In genomic region chr3:44198265-44198956, GRCh38 we compare ENCODE assay signal across 9 cellular contexts. TPM values are rescaled to one million over a fixed set of nuclear protein-coding genes. Genes with fewer than 3 reads are reported as not detected.
A peak's percentile ranks its signal among the peaks of the same experiment; 100 is the strongest.
DNase-seq lines count a peak whose midpoint lies in the region; TF ChIP-seq lines count a peak whose summit lies in the region.
"Had no signal": no experiment of that assay in that cellular context is flagged by ENCODE, and none has a peak within 500 bp of the region (broad histone marks: within the 10 kb centered on the region; RNA-seq: fewer than 3 reads in every experiment).

No MANE protein-coding gene starts in this region.

- WGBS in testis, 2 donors: 11% methylated on average over 10 of the region's 10 CpGs

- TF ChIP-seq CTCF in foreskin fibroblast (IDR thresholded peaks at IDR 0.05; ENCODE audit: low read depth, low read length) (peak; percentile 81), testis (IDR thresholded peaks at IDR 0.05) (peak; percentile 23 to 73 (median 59))

- TF ChIP-seq POLR2A in testis (IDR thresholded peaks at IDR 0.05): no peak

- H3K27ac ChIP-seq in testis: no peak overlapping the region
- H3K27ac ChIP-seq: BLaER1 treated with 17β-estradiol and CSF1 and Interleukin-3, amounts not matched to agents 10 nM and 100 nM had no signal

- peak; percentile 35 for DNase-seq in DMS79 treated with DMSO at 0.1 percent for 48 hours (lab: John Stamatoyannopoulos, UW)
- no peak for DNase-seq in DMS79 (lab: John Stamatoyannopoulos, UW)
- peak; percentile 71 for DNase-seq in HT1080 (ENCODE audit: low read depth)
- DNase-seq in RKO (ENCODE audit: low spot score): peak; percentile 74
- peak; percentile 17 to 46 for DNase-seq in activated T-helper 1 cell treated with anti-CD3 and anti-CD28 coated beads, Interleukin-2, amount 50 U/mL, for 16 hours (ENCODE audit: low read depth in 1 of 2, low spot score in 1 of 2)
- DNase-seq in foreskin fibroblast: peak; percentile 56 to 86
- DNase-seq in occipital lobe (lab: John Stamatoyannopoulos, UW): peak; percentile 69
- peak; percentile 83 for DNase-seq in testis

- no peak overlapping the region for H3K4me3 ChIP-seq in foreskin fibroblast (ENCODE audit: low read depth in 1 of 2, low read length in 2 of 2)
- H3K4me3 ChIP-seq in testis: no peak overlapping the region
- H3K4me3 ChIP-seq: BLaER1 treated with 17β-estradiol and CSF1 and Interleukin-3, amounts not matched to agents 10 nM and 100 nM had no signal

- H3K4me1 ChIP-seq in testis: no peaks in the 10 kb centered on the region
- H3K4me1 ChIP-seq: BLaER1 treated with 17β-estradiol and CSF1 and Interleukin-3, amounts not matched to agents 10 nM and 100 nM had no signal

- no peaks in the 10 kb centered on the region for H3K27me3 ChIP-seq in testis
- H3K27me3 ChIP-seq: BLaER1 treated with 17β-estradiol and CSF1 and Interleukin-3, amounts not matched to agents 10 nM and 100 nM had no signal

- H3K36me3 ChIP-seq in testis (ENCODE audit: low read depth, missing control alignments): no peaks in the 10 kb centered on the region
- H3K36me3 ChIP-seq: BLaER1 treated with 17β-estradiol and CSF1 and Interleukin-3, amounts not matched to agents 10 nM and 100 nM had no signal

- intact Hi-C loops in testis (cut with DNase I; ENCODE audit: low total_unique reads): no loop called here

- H3K9me3 ChIP-seq in testis: no peaks in the 10 kb centered on the region
- H3K9me3 ChIP-seq: BLaER1 treated with 17β-estradiol and CSF1 and Interleukin-3, amounts not matched to agents 10 nM and 100 nM had no signal

RNA-seq across cellular contexts. Expression of gene TOPAZ1, which starts 43.3 kb away (rescaled TPM):
- total RNA-seq in HT1080 (2014; rRNA removed; shearing (Covaris generic)): not detected in 2 replicates
- polyA plus RNA-seq in HT1080 (2015; cell fraction: cytosol; rRNA removed): not detected in 2 replicates
- polyA plus RNA-seq in HT1080 (2015; cell fraction: nucleus; rRNA removed): not detected in 2 replicates
- total RNA-seq in occipital lobe: 0.16 TPM
- total RNA-seq in testis: 10 to 100 TPM in 1 of 2 donors, 1 to 10 TPM in 1; 7.4 to 11.7 TPM
- 2.5 TPM for polyA plus RNA-seq in testis (ENCODE audit: insufficient read depth, low read depth, low replicate concordance)
